ENCODE assay signal across 8 cellular contexts in genomic region chr11:62832346-62833234, GRCh38. TPM values are rescaled to one million over a fixed set of nuclear protein-coding genes. Genes with fewer than 3 reads are reported as not detected.
A peak's percentile ranks its signal among the peaks of the same experiment; 100 is the strongest.
DNase-seq lines count a peak whose midpoint lies in the region; TF ChIP-seq lines count a peak whose summit lies in the region.

Gene TEX54, minus strand, starts transcription at chr11:62832841.

- peaks cover 39% of the 10 kb centered on the region for H3K4me1 Mint-ChIP-seq in HFFc6 (ENCODE audit: low read depth)

- H3F3A ChIP-seq in neural cell (ENCODE audit: insufficient read depth, low read length, poor library complexity, severe bottlenecking), result no peaks in the 10 kb centered on the region

- H3K36me3 ChIP-seq in SJCRH30 (peaks cover 17% of the 10 kb centered on the region), esophagus (ENCODE audit: control insufficient read depth in 2 of 2, insufficient read depth in 2 of 2, low read length in 1 of 2) (peaks cover 12 to 15% of the 10 kb centered on the region in 2 donors), neural cell (ENCODE audit: insufficient read depth, low read length) (no peaks in the 10 kb centered on the region)

- no peaks in the 10 kb centered on the region for H3K9me3 Mint-ChIP-seq in HFFc6

- peak within 1 kb of the TSS; percentile 99 for H3K27ac Mint-ChIP-seq in HFFc6

- peak within 1 kb of the TSS; percentile 95 for H3K4me3 Mint-ChIP-seq in HFFc6

- peaks cover 27% of the 10 kb centered on the region for H3K36me3 Mint-ChIP-seq in HFFc6 (ENCODE audit: low read depth)

- H3K4me3 ChIP-seq in GM08714 (ENCODE audit: low read length) (peak within 1 kb of the TSS; percentile 92), SJCRH30 (peak within 1 kb of the TSS; percentile 86), esophagus (ENCODE audit: low read depth in 1 of 2, low read length in 2 of 2) (peak within 1 kb of the TSS; percentile 79 to 93), neural cell (ENCODE audit: low read length) (peak within 1 kb of the TSS; percentile 98)

- H3K9ac ChIP-seq in neural cell (ENCODE audit: low read length), result peak within 1 kb of the TSS; percentile 95

- peaks cover 34% of the 10 kb centered on the region for H3K79me2 ChIP-seq in neural cell (replicated peaks; ENCODE audit: insufficient read depth, low read length)

- H3K27ac ChIP-seq in SJCRH30, result peak within 1 kb of the TSS; percentile 75
- H3K27ac ChIP-seq in esophagus (ENCODE audit: low read depth in 2 of 2, low read length in 1 of 2), result peak within 1 kb of the TSS; percentile 96 to 98
- peak within 1 kb of the TSS; percentile 91 for H3K27ac ChIP-seq in neural cell (ENCODE audit: low read length)

- TF ChIP-seq EP300 in neural cell (conservative IDR thresholded peaks at IDR 0.05; ENCODE audit: poor library complexity, severe bottlenecking), result no peak

- H4K20me1 ChIP-seq in neural cell (ENCODE audit: insufficient read depth), result no peaks in the 10 kb centered on the region

- peak within 1 kb of the TSS; percentile 80 for H3K4me2 ChIP-seq in neural cell (ENCODE audit: low read length)

- H3K9me3 ChIP-seq in SJCRH30 (replicated peaks) (no peaks in the 10 kb centered on the region), esophagus (ENCODE audit: control insufficient read depth in 2 of 2, insufficient read depth in 1 of 2, low read depth in 1 of 2, low read length in 1 of 2) (no peaks in the 10 kb centered on the region), neural cell (ENCODE audit: low read length) (no peaks in the 10 kb centered on the region)

- no peak for DNase-seq in HFFc6
- no peak for DNase-seq in SJCRH30
- no peak for DNase-seq in NCI-H345 treated with DMSO at 0.1 percent for 48 hours (lab: John Stamatoyannopoulos, UW; ENCODE audit: unreplicated experiment)
- no peak for DNase-seq in SHP77 treated with DMSO at 0.1 percent for 48 hours (lab: John Stamatoyannopoulos, UW)
- DNase-seq in 8988T, result no peak

- peak; percentile 31 for TF ChIP-seq RAD21 in neural cell (conservative IDR thresholded peaks at IDR 0.05)

- H3K27me3 Mint-ChIP-seq in HFFc6 (ENCODE audit: insufficient read depth), result peaks cover 9% of the 10 kb centered on the region

- H2AFZ ChIP-seq in neural cell (ENCODE audit: low read depth, low read length), result peak within 1 kb of the TSS; percentile 49

- H3K4me1 ChIP-seq in SJCRH30 (no peaks in the 10 kb centered on the region), esophagus (ENCODE audit: control insufficient read depth in 2 of 2, insufficient read depth in 2 of 2, low read length in 1 of 2) (peaks cover 0 to 5% of the 10 kb centered on the region in 2 donors)

- H3K27me3 ChIP-seq in SJCRH30 (no peaks in the 10 kb centered on the region), esophagus (ENCODE audit: control insufficient read depth in 1 of 2, insufficient read depth in 2 of 2, low read length in 2 of 2) (no peaks in the 10 kb centered on the region), neural cell (ENCODE audit: insufficient read depth, low read depth, low read length) (no peaks in the 10 kb centered on the region)

- TF ChIP-seq CTCF in HFFc6 (IDR thresholded peaks at IDR 0.05) (no peak), neural cell (IDR thresholded peaks at IDR 0.05; ENCODE audit: poor library complexity, severe bottlenecking) (no peak)

- no peaks in the 10 kb centered on the region for H3K9me2 ChIP-seq in neural cell (ENCODE audit: insufficient read depth, low read length)

- 7 to 10% methylated on average over 40 of the region's 40 CpGs for WGBS in esophagus, 2 donors

TF ChIP-seq in neural cell, 6 proteins besides CTCF, POLR2A, EP300 and RAD21:
- TF ChIP-seq EZH2 (IDR thresholded peaks at IDR 0.05; ENCODE audit: borderline replicate concordance, insufficient read depth, low read length, poor library complexity, severe bottlenecking) (no peak), SMC3 (conservative IDR thresholded peaks at IDR 0.05; ENCODE audit: poor library complexity) (no peak)

RNA-seq across cellular contexts. Expression of gene TEX54, which starts in this region (rescaled TPM):
- total RNA-seq in HFFc6 (2021; fragmentation: NEBNext Ultra II Directional; extraction: Animal tissue kit (Norgen Biotek cat#: 25700)), result not detected
- not detected in 2 replicates for total RNA-seq in SJCRH30 (2014; rRNA removed; shearing (Covaris generic))
- polyA plus RNA-seq in esophagus (not detected), neural cell (not detected in 2 replicates)
- polyA minus RNA-seq in neural cell, result not detected in 2 replicates
